Comparison of ENCODE assay signal across 8 cellular contexts in genomic region chr20:45880988-45881788, GRCh38. TPM values are rescaled to one million over a fixed set of nuclear protein-coding genes. Genes with fewer than 3 reads are reported as not detected.
DNase-seq lines count a peak whose midpoint lies in the region; ATAC-seq, FAIRE-seq and TF ChIP-seq lines count a peak whose summit lies in the region.

TSS of gene ZSWIM1 (plus strand) at chr20:45881227. CDS start at chr20:45882593, 1,366 bp downstream.

- peak; percentile 98 for ATAC-seq in GM21423 (IDR thresholded peaks at IDR 0.05; ENCODE audit: unreplicated experiment)

- H3K27me3 ChIP-seq in HUES48 (ENCODE audit: control insufficient read depth, insufficient read depth, low read length) (no peaks in the 10 kb centered on the region), NT2/D1 (ENCODE audit: insufficient read depth, insufficient read length) (no peaks in the 10 kb centered on the region)

- no peaks in the 10 kb centered on the region for H3K27me3 Mint-ChIP-seq in Calu3 (ENCODE audit: unreplicated experiment)

- H3K9ac ChIP-seq in HUES48 (ENCODE audit: low read depth, low read length): peak within 1 kb of the TSS; percentile 66
- H3K9ac ChIP-seq in NT2/D1 (ENCODE audit: insufficient read length, low read depth): peak within 1 kb of the TSS; percentile 96

- H3K4me3 Mint-ChIP-seq in Calu3 (ENCODE audit: low read depth, unreplicated experiment): peak within 1 kb of the TSS; percentile 94

- H3K36me3 ChIP-seq in HUES48 (ENCODE audit: control insufficient read depth, insufficient read depth, low read length): peaks cover 44% of the 10 kb centered on the region
- peaks cover 39% of the 10 kb centered on the region for H3K36me3 ChIP-seq in NT2/D1 (ENCODE audit: insufficient read depth, insufficient read length, low read length)

- H3K4me3 ChIP-seq in HUES48 (ENCODE audit: low read depth, low read length) (peak within 1 kb of the TSS; percentile 88), NT2/D1 (ENCODE audit: insufficient read length, low read depth) (peak within 1 kb of the TSS; percentile 94)

- CTCF ChIA-PET in Calu3 (lab: Charles Lee): interaction anchor here (0.6 to 1.3 kb wide), 10 partner anchors 9 to 110 kb away, joined by 3 to 8 read pairs (median 4); partner anchors contain the start of genes ACOT8, CTSA, NEURL2 and ZSWIM3

- peak within 1 kb of the TSS; percentile 85 for H3K27ac ChIP-seq in HUES48 (ENCODE audit: low read depth, low read length)

- peak; percentile 98 for FAIRE-seq in endometrium (lab: Jason Lieb, UNC)

- H3K9me3 ChIP-seq in HUES48 (ENCODE audit: control insufficient read depth, insufficient read depth, low read length) (no peaks in the 10 kb centered on the region), NT2/D1 (ENCODE audit: insufficient read depth, low read length) (no peaks in the 10 kb centered on the region)

- no peak for TF ChIP-seq CTCF in Calu3 (IDR thresholded peaks at IDR 0.05; ENCODE audit: unreplicated experiment)

- H3K27ac Mint-ChIP-seq in Calu3 (ENCODE audit: unreplicated experiment): peak within 1 kb of the TSS; percentile 99

- no peaks in the 10 kb centered on the region for H3K9me3 Mint-ChIP-seq in Calu3 (ENCODE audit: low read depth, unreplicated experiment)

- peaks cover 16% of the 10 kb centered on the region for H3K4me1 Mint-ChIP-seq in Calu3 (ENCODE audit: low read depth, unreplicated experiment)

- intact Hi-C loops in Calu3 (cut with micrococcal nuclease; ENCODE audit: unreplicated experiment): no loop called here

- TSS peak; percentile 70 for BruUV-seq in Calu3 (replicated peaks; lab: Mats Ljungman, UMichigan)

- DNase-seq in Calu3: peak; percentile 100
- DNase-seq in NT2/D1 (ENCODE audit: low read depth, low spot score): peak; percentile 99
- DNase-seq in activated CD8-positive, alpha-beta memory T cell treated with anti-CD3 and anti-CD28 coated beads, Interleukin-2, amount 50 U/mL, for 24 hours (ENCODE audit: extremely low read depth): peak; percentile 97
- peak; percentile 99 for DNase-seq in mesenteric fat pad (ENCODE audit: low spot score)
- peak; percentile 99 for DNase-seq in stimulated activated CD8-positive, alpha-beta memory T cell treated with anti-CD3 and anti-CD28 coated beads, Interleukin-15, amount 100 ng/mL, for 1 hour (ENCODE audit: low read depth)

- peaks cover 37% of the 10 kb centered on the region for H3K36me3 Mint-ChIP-seq in Calu3 (ENCODE audit: insufficient read depth, unreplicated experiment)

- no peaks in the 10 kb centered on the region for H3K4me1 ChIP-seq in HUES48 (ENCODE audit: control insufficient read depth, insufficient read depth, low read length)
- peaks cover 7% of the 10 kb centered on the region for H3K4me1 ChIP-seq in NT2/D1 (ENCODE audit: insufficient read depth, insufficient read length)

RNA-seq across cellular contexts. Expression of gene ZSWIM1, which starts in this region (rescaled TPM):
- 20.2 and 20.5 TPM in 2 replicates for total RNA-seq in Calu3 (2022)
- 10.0 TPM for total RNA-seq in mesenteric fat pad

Comparison
In these comparisons a context has a peak if more than half of its experiments do, and no peak if none do; other contexts are left out.
1. Peak in every context shown above with its lines: DNase-seq, ATAC-seq, H3K4me3 ChIP-seq and H3K27ac ChIP-seq.